9 cellular contexts compared by ENCODE assay signal in genomic region chr9:133368249-133368881, GRCh38. TPM values are rescaled to one million over a fixed set of nuclear protein-coding genes. Genes with fewer than 3 reads are reported as not detected.
A peak's percentile ranks its signal among the peaks of the same experiment; 100 is the strongest.
DNase-seq lines count a peak whose midpoint lies in the region; ATAC-seq, FAIRE-seq and TF ChIP-seq lines count a peak whose summit lies in the region.
"Had no signal": no experiment of that assay in that cellular context is flagged by ENCODE, and none has a peak within 500 bp of the region (broad histone marks: within the 10 kb centered on the region; RNA-seq: fewer than 3 reads in every experiment).

No MANE protein-coding gene starts in this region.

- BruUV-seq in IMR-90 (replicated peaks; lab: Mats Ljungman, UMichigan) (no TSS peak), PC-3 (replicated peaks; lab: Mats Ljungman, UMichigan) (no TSS peak), endothelial cell of umbilical vein (replicated peaks; lab: Mats Ljungman, UMichigan) (no TSS peak)

- CTCF ChIA-PET in IMR-90 (lab: Yijun Ruan, JAX) (no interaction called here), PC-3 (lab: Charles Lee) (no interaction called here), endothelial cell of umbilical vein (lab: Charles Lee) (interaction anchor here (1.0 to 1.1 kb wide), 2 partner anchors 8 to 20 kb away, joined by 3 read pairs; partner anchors contain the start of genes MED22, RPL7A and STKLD1)

- no peaks in the 10 kb centered on the region for H3K9me2 ChIP-seq in PC-3 (replicated peaks; ENCODE audit: low read length)

- H3K56ac ChIP-seq in IMR-90 (ENCODE audit: extremely low read depth, insufficient read depth, low read length), result no peak overlapping the region

- WGBS in IMR-90 (ENCODE audit: extremely low coverage in 2 of 2, insufficient read length in 1 of 2), 2 experiments, result 93% methylated on average over 3 of the region's 18 CpGs; no CpG with 5 or more reads in 1 of the 2 experiments
- 49 to 53% methylated on average over 18 of the region's 18 CpGs for WGBS in aorta, 2 donors

- H4K5ac ChIP-seq in IMR-90 (ENCODE audit: low read depth, low read length), result no peak overlapping the region

- H4K91ac ChIP-seq in IMR-90 (ENCODE audit: insufficient read depth, low read depth, low read length), result no peak overlapping the region

- DNase-seq in IMR-90 (no peak), PC-3 (no peak), endothelial cell of umbilical vein (ENCODE audit: low read depth, low spot score) (peak; percentile 29), aorta (no peak), GM10266 (ENCODE audit: extremely low spot score) (no peak)
- DNase-seq: amniotic stem cell, NCI-H1694 had no signal

- H3K79me2 ChIP-seq in PC-3 (ENCODE audit: low read length) (peaks cover 67% of the 10 kb centered on the region), endothelial cell of umbilical vein (ENCODE audit: control insufficient read depth, insufficient read depth, low read length) (peaks cover 86% of the 10 kb centered on the region), parathyroid adenoma (peaks cover 39% of the 10 kb centered on the region)

- peak; percentile 87 for FAIRE-seq in endothelial cell of umbilical vein (lab: Jason Lieb, UNC)

- no peak overlapping the region for H2AK5ac ChIP-seq in IMR-90 (ENCODE audit: low read depth, low read length)

- H3K9me3 ChIP-seq in IMR-90 (ENCODE audit: control insufficient read depth, insufficient read depth, low read length) (no peaks in the 10 kb centered on the region), PC-3 (ENCODE audit: low read length) (no peaks in the 10 kb centered on the region), endothelial cell of umbilical vein (replicated peaks; ENCODE audit: control insufficient read depth, insufficient read depth, low read length) (no peaks in the 10 kb centered on the region), parathyroid adenoma (ENCODE audit: control insufficient read depth, low read length) (no peaks in the 10 kb centered on the region), aorta (ENCODE audit: control insufficient read depth, low read length) (no peaks in the 10 kb centered on the region)

- H3K9ac ChIP-seq in IMR-90 (ENCODE audit: low read depth, low read length) (no peak overlapping the region), PC-3 (ENCODE audit: low read length) (no peak overlapping the region), endothelial cell of umbilical vein (replicated peaks; ENCODE audit: extremely low read depth, insufficient read depth, low read length) (no peak overlapping the region), parathyroid adenoma (no peak overlapping the region)

- peak overlapping the region; percentile 48 for H2AFZ ChIP-seq in IMR-90 (replicated peaks; ENCODE audit: low read length, poor library complexity)
- no peak overlapping the region for H2AFZ ChIP-seq in PC-3 (ENCODE audit: low read length)
- H2AFZ ChIP-seq in endothelial cell of umbilical vein (ENCODE audit: low read depth, low read length), result no peak overlapping the region
- no peak overlapping the region for H2AFZ ChIP-seq in parathyroid adenoma

- no peak overlapping the region for H2BK15ac ChIP-seq in IMR-90 (ENCODE audit: low read depth, low read length)

- no peak overlapping the region for H3K4ac ChIP-seq in IMR-90 (ENCODE audit: low read depth, low read length)

- peaks cover 27 to 77% of the 10 kb centered on the region in 2 experiments for H3K79me1 ChIP-seq in IMR-90 (ENCODE audit: low read depth in 1 of 2, low read length in 2 of 2)

- H3K27ac ChIP-seq in IMR-90 (ENCODE audit: insufficient read depth, low read length), result no peak overlapping the region
- no peak overlapping the region for H3K27ac ChIP-seq in PC-3 (ENCODE audit: low read length)
- peak overlapping the region; percentile 1 for H3K27ac ChIP-seq in endothelial cell of umbilical vein (ENCODE audit: insufficient read depth, low read depth, low read length)
- H3K27ac ChIP-seq in parathyroid adenoma, result peak overlapping the region; percentile 57
- H3K27ac ChIP-seq in aorta (ENCODE audit: low read depth in 1 of 2, low read length in 2 of 2), result no peak overlapping the region

- H2BK120ac ChIP-seq in IMR-90 (ENCODE audit: low read depth, low read length), result no peak overlapping the region

- in situ Hi-C loops in IMR-90 (cut with MboI; ENCODE audit: low sequenced_read_pairs), result no loop called here

- no peaks in the 10 kb centered on the region for H3F3A ChIP-seq in PC-3 (ENCODE audit: low read length, unreplicated experiment)

- TF ChIP-seq POLR2A in IMR-90 (IDR thresholded peaks at IDR 0.05; ENCODE audit: low read depth, low read length) (no peak), endothelial cell of umbilical vein (IDR thresholded peaks at IDR 0.05; ENCODE audit: low read depth, low read length) (no peak), GM18505 (IDR thresholded peaks at IDR 0.05; ENCODE audit: borderline replicate concordance, extremely low read depth, insufficient read depth, insufficient read length) (no peak)

- intact Hi-C loops in IMR-90 (cut with micrococcal nuclease) (no loop called here), PC-3 (cut with micrococcal nuclease) (no loop called here), endothelial cell of umbilical vein (cut with micrococcal nuclease) (no loop called here), aorta (cut with DNase I) (no loop called here)

- H3K14ac ChIP-seq in IMR-90 (replicated peaks; ENCODE audit: low read depth, low read length), result no peak overlapping the region

- no peak for TF ChIP-seq RAD21 in IMR-90 (IDR thresholded peaks at IDR 0.05; ENCODE audit: low read length)

- no peak overlapping the region for H3K23ac ChIP-seq in IMR-90 (ENCODE audit: low read depth, low read length)

- no peak overlapping the region for H4K8ac ChIP-seq in IMR-90 (ENCODE audit: low read depth in 2 of 2, low read length in 2 of 2)

- ATAC-seq in IMR-90 (ENCODE audit: low read depth), result no peak
- ATAC-seq in PC-3, result peak; percentile 45
- ATAC-seq in GM18505 (IDR thresholded peaks at IDR 0.05; ENCODE audit: unreplicated experiment), result no peak
- ATAC-seq in aorta (ENCODE audit: low FRiP score), result no peak

- peaks cover 12% of the 10 kb centered on the region for H3K4me1 ChIP-seq in IMR-90 (ENCODE audit: control insufficient read depth, insufficient read depth, low read length)
- H3K4me1 ChIP-seq in PC-3 (ENCODE audit: insufficient read depth, low read length), result peaks cover 8% of the 10 kb centered on the region; the same call in 1 of the 2 replicates
- peaks cover 15% of the 10 kb centered on the region for H3K4me1 ChIP-seq in endothelial cell of umbilical vein (ENCODE audit: control insufficient read depth, extremely low read depth, insufficient read depth, low read length)
- peaks cover 19% of the 10 kb centered on the region for H3K4me1 ChIP-seq in parathyroid adenoma
- H3K4me1 ChIP-seq in aorta (ENCODE audit: control insufficient read depth in 1 of 2, insufficient read depth in 2 of 2, low read length in 2 of 2), result no peaks in the 10 kb centered on the region

- no peak overlapping the region for H3K4me3 ChIP-seq in IMR-90 (ENCODE audit: insufficient read depth, low read depth, low read length)
- no peak overlapping the region for H3K4me3 ChIP-seq in PC-3 (ENCODE audit: low read length)
- no peak overlapping the region for H3K4me3 ChIP-seq in endothelial cell of umbilical vein (replicated peaks in 1 of 3; ENCODE audit: insufficient read depth in 1 of 3, low read depth in 1 of 3, low read length in 3 of 3)
- peak overlapping the region; percentile 19 for H3K4me3 ChIP-seq in parathyroid adenoma (ENCODE audit: low read depth, low read length)
- H3K4me3 ChIP-seq in aorta (ENCODE audit: low read length in 2 of 2), result no peak overlapping the region

- TF ChIP-seq CTCF in IMR-90 (conservative IDR thresholded peaks at IDR 0.05; ENCODE audit: low read depth, low read length) (no peak), PC-3 (conservative IDR thresholded peaks at IDR 0.05; ENCODE audit: low read depth, low read length) (no peak), endothelial cell of umbilical vein (IDR thresholded peaks at IDR 0.05; ENCODE audit: extremely low read depth in 1 of 2, insufficient read depth in 1 of 2, low read depth in 1 of 2, low read length in 2 of 2) (no peak), parathyroid adenoma (IDR thresholded peaks at IDR 0.05) (no peak), GM10266 (IDR thresholded peaks at IDR 0.05; ENCODE audit: control insufficient read depth, insufficient read depth, low read depth, missing control alignments) (no peak)

- H3K36me3 ChIP-seq in IMR-90 (ENCODE audit: control insufficient read depth, insufficient read depth, low read length) (peaks cover 85% of the 10 kb centered on the region), PC-3 (ENCODE audit: low read depth, low read length) (peaks cover 11% of the 10 kb centered on the region; the same call in 1 of the 2 replicates), endothelial cell of umbilical vein (ENCODE audit: control insufficient read depth in 2 of 2, extremely low read depth in 1 of 2, insufficient read depth in 2 of 2, low read length in 2 of 2) (peaks cover 21 to 63% of the 10 kb centered on the region in 2 experiments), parathyroid adenoma (ENCODE audit: control insufficient read depth, insufficient read depth, low read length) (no peaks in the 10 kb centered on the region), aorta (ENCODE audit: control insufficient read depth in 1 of 2, insufficient read depth in 2 of 2, low read length in 1 of 2) (peaks cover 0 to 7% of the 10 kb centered on the region in 2 donors)

- no peak overlapping the region for H2AK9ac ChIP-seq in IMR-90 (replicated peaks; ENCODE audit: low read depth, low read length, poor library complexity)

- dilution Hi-C loops in IMR-90 (cut with HindIII; ENCODE audit: low sequenced_read_pairs, unreplicated experiment), result no loop called here
- dilution Hi-C loops in endothelial cell of umbilical vein (cut with MboI; ENCODE audit: extremely low pct_ligation_motif_present, low sequenced_read_pairs), result no loop called here

- no peak overlapping the region for H2BK5ac ChIP-seq in IMR-90 (ENCODE audit: low read depth, low read length, poor library complexity, severe bottlenecking)

- peaks cover 98% of the 10 kb centered on the region for H4K20me1 ChIP-seq in IMR-90 (ENCODE audit: insufficient read depth, low read length)
- H4K20me1 ChIP-seq in PC-3 (ENCODE audit: low read length), result peaks cover 34% of the 10 kb centered on the region; the same call in 1 of the 2 replicates
- no peaks in the 10 kb centered on the region for H4K20me1 ChIP-seq in endothelial cell of umbilical vein (replicated peaks; ENCODE audit: control insufficient read depth, extremely low read depth, insufficient read depth, low read length)

- H3K27me3 ChIP-seq in IMR-90 (ENCODE audit: control insufficient read depth, insufficient read depth, low read length) (no peaks in the 10 kb centered on the region), PC-3 (ENCODE audit: low read length) (no peaks in the 10 kb centered on the region), endothelial cell of umbilical vein (ENCODE audit: control insufficient read depth in 2 of 2, insufficient read depth in 2 of 2, low read length in 2 of 2) (no peaks in the 10 kb centered on the region), parathyroid adenoma (ENCODE audit: control insufficient read depth, insufficient read depth, low read length) (no peaks in the 10 kb centered on the region), aorta (ENCODE audit: control insufficient read depth in 1 of 2, insufficient read depth in 2 of 2, low read length in 1 of 2) (no peaks in the 10 kb centered on the region)

- H3K18ac ChIP-seq in IMR-90 (ENCODE audit: low read depth, low read length), result no peak overlapping the region

- H3K4me2 ChIP-seq in IMR-90 (ENCODE audit: low read depth, low read length) (no peak overlapping the region), PC-3 (ENCODE audit: low read length) (no peak overlapping the region), endothelial cell of umbilical vein (ENCODE audit: insufficient read depth, low read length) (peak overlapping the region; percentile 9), parathyroid adenoma (ENCODE audit: low read length) (peak overlapping the region; percentile 48)

- H3K9me1 ChIP-seq in IMR-90 (ENCODE audit: insufficient read depth, low read length), result peaks cover 32% of the 10 kb centered on the region
- H3K9me1 ChIP-seq in endothelial cell of umbilical vein (replicated peaks; ENCODE audit: control insufficient read depth, extremely low read depth, insufficient read depth, low read length), result no peaks in the 10 kb centered on the region

- no peak overlapping the region for H2BK20ac ChIP-seq in IMR-90 (ENCODE audit: low read depth, low read length)

- POLR2A ChIA-PET in IMR-90 (lab: Charles Lee; ENCODE audit: unreplicated experiment), result no interaction called here
- POLR2A ChIA-PET in PC-3 (lab: Charles Lee; ENCODE audit: unreplicated experiment), result interaction anchor here (1.5 kb wide), 1 partner anchor 17 kb away, joined by 4 read pairs; no protein-coding TSS in a partner anchor
- POLR2A ChIA-PET in endothelial cell of umbilical vein (lab: Charles Lee), result interaction anchor here (1.5 kb wide), 1 partner anchor 18 kb away, joined by 3 read pairs; no protein-coding TSS in a partner anchor

RNA-seq across cellular contexts. Expression of gene SURF4, which starts 7.5 kb away (rescaled TPM):
- total RNA-seq in IMR-90 (2012; rRNA removed) (512 and 532 TPM in 2 replicates), PC-3 (2014; rRNA removed) (161 and 173 TPM in 2 replicates), endothelial cell of umbilical vein (216 and 230 TPM in 2 replicates), aorta (100 to 1,000 TPM; 114 to 123 TPM)
- polyA plus RNA-seq in IMR-90 (2012; rRNA removed) (293 and 307 TPM in 2 replicates), endothelial cell of umbilical vein (358 and 360 TPM in 2 replicates), aorta (10 to 100 TPM; 42.3 to 71.2 TPM)
- polyA plus RNA-seq in IMR-90 (2012; cell fraction: cytosol; rRNA removed), result 265 and 338 TPM in 2 replicates
- polyA plus RNA-seq in IMR-90 (2012; cell fraction: nucleus; rRNA removed; ENCODE audit: low replicate concordance), result 202 and 210 TPM in 2 replicates
- polyA plus RNA-seq in endothelial cell of umbilical vein (2011; cell fraction: cytosol; rRNA removed), result 247 and 250 TPM in 2 replicates
- 164 and 168 TPM in 2 replicates for polyA plus RNA-seq in endothelial cell of umbilical vein (2011; cell fraction: nucleus; rRNA removed)
- polyA plus RNA-seq in endothelial cell of umbilical vein (2012), result 235 and 251 TPM in 2 replicates
- polyA minus RNA-seq in endothelial cell of umbilical vein, result 415 and 432 TPM in 2 replicates
- polyA minus RNA-seq in endothelial cell of umbilical vein (2011; cell fraction: cytosol; rRNA and poly(A)+ RNA removed), result 157 TPM
- 82.9 and 97.5 TPM in 2 replicates for polyA minus RNA-seq in endothelial cell of umbilical vein (2011; cell fraction: nucleus; rRNA and poly(A)+ RNA removed)

RNA-seq across cellular contexts. Expression of gene STKLD1, which starts 7.8 kb away (rescaled TPM):
- total RNA-seq in IMR-90 (2012; rRNA removed), result 0.28 and 0.54 TPM in 2 replicates
- 0.65 and 0.69 TPM in 2 replicates for polyA plus RNA-seq in IMR-90 (2012; rRNA removed)
- polyA plus RNA-seq in IMR-90 (2012; cell fraction: cytosol; rRNA removed), result 0.26 and 0.82 TPM in 2 replicates
- 1.1 and 3.1 TPM in 2 replicates for polyA plus RNA-seq in IMR-90 (2012; cell fraction: nucleus; rRNA removed; ENCODE audit: low replicate concordance)
- total RNA-seq in PC-3 (2014; rRNA removed), result 0.52 and 4.1 TPM in 2 replicates
- total RNA-seq in endothelial cell of umbilical vein, result 0.77 and 0.85 TPM in 2 replicates
- polyA plus RNA-seq in endothelial cell of umbilical vein, result 0.29 and 0.67 TPM in 2 replicates
- 0.34 and 0.39 TPM in 2 replicates for polyA plus RNA-seq in endothelial cell of umbilical vein (2011; cell fraction: cytosol; rRNA removed)
- 0.96 and 1.7 TPM in 2 replicates for polyA plus RNA-seq in endothelial cell of umbilical vein (2011; cell fraction: nucleus; rRNA removed)
- 0.95 and 1.1 TPM in 2 replicates for polyA plus RNA-seq in endothelial cell of umbilical vein (2012)
- polyA minus RNA-seq in endothelial cell of umbilical vein, result 1.5 TPM in 1 of 2 replicates, not detected in the other
- not detected for polyA minus RNA-seq in endothelial cell of umbilical vein (2011; cell fraction: cytosol; rRNA and poly(A)+ RNA removed)
- not detected in 2 replicates for polyA minus RNA-seq in endothelial cell of umbilical vein (2011; cell fraction: nucleus; rRNA and poly(A)+ RNA removed)
- 1 to 10 TPM in 1 of 2 donors, not detected in 1; 1.4 TPM for total RNA-seq in aorta
- polyA plus RNA-seq in aorta, result 1 to 10 TPM in 1 of 2 donors, not detected in 1; 3.5 TPM

RNA-seq across cellular contexts. Expression of gene SURF2, which starts 12.0 kb away (rescaled TPM):
- total RNA-seq in IMR-90 (2012; rRNA removed) (9.9 and 12.5 TPM in 2 replicates), PC-3 (2014; rRNA removed) (103 and 134 TPM in 2 replicates), endothelial cell of umbilical vein (9.3 and 10.6 TPM in 2 replicates), aorta (1 to 10 TPM; 9.2 to 9.9 TPM)
- polyA plus RNA-seq in IMR-90 (2012; rRNA removed) (16.3 and 21.8 TPM in 2 replicates), endothelial cell of umbilical vein (14.2 and 16.9 TPM in 2 replicates), aorta (10 to 100 TPM; 26.6 to 29.2 TPM)
- polyA plus RNA-seq in IMR-90 (2012; cell fraction: cytosol; rRNA removed), result 15.3 and 16.3 TPM in 2 replicates
- polyA plus RNA-seq in IMR-90 (2012; cell fraction: nucleus; rRNA removed; ENCODE audit: low replicate concordance), result 6.4 and 7.7 TPM in 2 replicates
- 17.7 and 19.1 TPM in 2 replicates for polyA plus RNA-seq in endothelial cell of umbilical vein (2011; cell fraction: cytosol; rRNA removed)
- 6.0 and 7.1 TPM in 2 replicates for polyA plus RNA-seq in endothelial cell of umbilical vein (2011; cell fraction: nucleus; rRNA removed)
- 10.0 and 18.7 TPM in 2 replicates for polyA plus RNA-seq in endothelial cell of umbilical vein (2012)
- polyA minus RNA-seq in endothelial cell of umbilical vein, result 2.5 and 4.3 TPM in 2 replicates
- 44.1 TPM for polyA minus RNA-seq in endothelial cell of umbilical vein (2011; cell fraction: cytosol; rRNA and poly(A)+ RNA removed)
- 2.5 and 3.2 TPM in 2 replicates for polyA minus RNA-seq in endothelial cell of umbilical vein (2011; cell fraction: nucleus; rRNA and poly(A)+ RNA removed)

RNA-seq across cellular contexts. Expression of gene SURF1, which starts 12.1 kb away (rescaled TPM):
- total RNA-seq in IMR-90 (2012; rRNA removed), result 10.3 and 15.1 TPM in 2 replicates
- polyA plus RNA-seq in IMR-90 (2012; rRNA removed), result 23.4 and 24.5 TPM in 2 replicates
- 26.2 and 28.8 TPM in 2 replicates for polyA plus RNA-seq in IMR-90 (2012; cell fraction: cytosol; rRNA removed)
- 30.8 and 41.3 TPM in 2 replicates for polyA plus RNA-seq in IMR-90 (2012; cell fraction: nucleus; rRNA removed; ENCODE audit: low replicate concordance)
- 15.7 and 28.1 TPM in 2 replicates for total RNA-seq in PC-3 (2014; rRNA removed)
- 12.0 and 22.8 TPM in 2 replicates for total RNA-seq in endothelial cell of umbilical vein
- 26.6 and 27.1 TPM in 2 replicates for polyA plus RNA-seq in endothelial cell of umbilical vein
- polyA plus RNA-seq in endothelial cell of umbilical vein (2011; cell fraction: cytosol; rRNA removed), result 31.7 and 33.2 TPM in 2 replicates
- 28.7 and 35.7 TPM in 2 replicates for polyA plus RNA-seq in endothelial cell of umbilical vein (2011; cell fraction: nucleus; rRNA removed)
- 21.8 and 26.2 TPM in 2 replicates for polyA plus RNA-seq in endothelial cell of umbilical vein (2012)
- 9.0 and 15.0 TPM in 2 replicates for polyA minus RNA-seq in endothelial cell of umbilical vein
- polyA minus RNA-seq in endothelial cell of umbilical vein (2011; cell fraction: cytosol; rRNA and poly(A)+ RNA removed), result 17.5 TPM
- polyA minus RNA-seq in endothelial cell of umbilical vein (2011; cell fraction: nucleus; rRNA and poly(A)+ RNA removed), result 2.4 and 4.2 TPM in 2 replicates
- 10 to 100 TPM; 29.2 to 41.2 TPM for total RNA-seq in aorta
- polyA plus RNA-seq in aorta, result 10 to 100 TPM; 79.5 to 85.4 TPM

RNA-seq across cellular contexts. Expression of gene RPL7A, which starts 20.3 kb away (rescaled TPM):
- 3,220 TPM in 2 replicates for total RNA-seq in IMR-90 (2012; rRNA removed)
- polyA plus RNA-seq in IMR-90 (2012; rRNA removed), result 4,034 and 4,096 TPM in 2 replicates
- polyA plus RNA-seq in IMR-90 (2012; cell fraction: cytosol; rRNA removed), result 2,804 and 4,707 TPM in 2 replicates
- polyA plus RNA-seq in IMR-90 (2012; cell fraction: nucleus; rRNA removed; ENCODE audit: low replicate concordance), result 1,074 and 2,046 TPM in 2 replicates
- total RNA-seq in PC-3 (2014; rRNA removed), result 998 and 1,156 TPM in 2 replicates
- 2,043 and 2,112 TPM in 2 replicates for total RNA-seq in endothelial cell of umbilical vein
- 2,090 and 2,329 TPM in 2 replicates for polyA plus RNA-seq in endothelial cell of umbilical vein
- 4,289 and 4,302 TPM in 2 replicates for polyA plus RNA-seq in endothelial cell of umbilical vein (2011; cell fraction: cytosol; rRNA removed)
- 1,496 and 1,897 TPM in 2 replicates for polyA plus RNA-seq in endothelial cell of umbilical vein (2011; cell fraction: nucleus; rRNA removed)
- 2,563 and 3,428 TPM in 2 replicates for polyA plus RNA-seq in endothelial cell of umbilical vein (2012)
- 1,837 and 1,880 TPM in 2 replicates for polyA minus RNA-seq in endothelial cell of umbilical vein
- polyA minus RNA-seq in endothelial cell of umbilical vein (2011; cell fraction: cytosol; rRNA and poly(A)+ RNA removed), result 1,856 TPM
- polyA minus RNA-seq in endothelial cell of umbilical vein (2011; cell fraction: nucleus; rRNA and poly(A)+ RNA removed), result 248 and 295 TPM in 2 replicates
- total RNA-seq in aorta, result 1,000 to 10,000 TPM; 1,304 to 1,328 TPM
- polyA plus RNA-seq in aorta, result 1,000 to 10,000 TPM; 2,763 to 3,584 TPM

Comparison
In these comparisons a context has a peak if more than half of its experiments do, and no peak if none do; other contexts are left out.
1. H3K27ac ChIP-seq: peak in endothelial cell of umbilical vein (single experiment) and parathyroid adenoma (single experiment); none in IMR-90 (single experiment), PC-3 (single experiment) and aorta (0 of 2).
2. H3K4me2 ChIP-seq: peak in endothelial cell of umbilical vein (single experiment) and parathyroid adenoma (single experiment); none in IMR-90 (single experiment) and PC-3 (single experiment).